In the genomic region with DNA sequence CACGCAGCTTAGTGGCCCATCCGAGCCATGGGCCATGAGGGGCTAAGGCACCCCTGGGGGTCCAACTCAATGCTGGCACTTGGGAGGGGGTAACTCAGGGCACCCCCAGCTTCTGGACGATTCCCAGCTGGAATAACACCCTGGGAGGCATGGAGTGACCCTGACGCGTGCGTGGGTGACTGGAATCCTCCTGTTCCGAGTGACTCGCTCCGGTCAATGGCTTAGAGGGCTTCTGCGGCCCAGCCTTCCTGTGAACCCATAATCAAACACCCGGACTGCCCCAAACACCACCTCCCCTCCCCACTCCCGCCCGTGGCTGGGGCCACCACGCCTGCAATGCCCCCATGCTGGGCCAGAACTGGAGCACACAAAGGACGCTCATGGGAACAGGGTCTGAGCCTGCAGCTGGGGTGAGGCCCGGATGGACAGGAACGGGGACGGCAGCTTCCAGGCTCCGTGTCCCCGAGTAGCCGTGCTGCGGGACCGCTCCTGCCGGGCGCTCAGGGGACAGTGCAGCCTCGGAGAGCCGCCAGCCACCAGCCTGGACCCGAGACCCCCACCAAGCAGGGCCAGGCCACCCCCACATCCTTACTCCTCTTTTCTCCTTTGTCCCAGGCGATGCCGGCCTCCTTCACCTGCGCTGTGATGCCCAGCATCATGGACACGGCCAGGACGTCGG, we compare ENCODE assay signal across 2 cellular contexts.
TF ChIP-seq lines count a peak whose summit lies in the region.

No MANE protein-coding gene starts in this region.

TF ChIP-seq in HEK293, 187 proteins besides CTCF, POLR2A, EP300 and RAD21:
- TF ChIP-seq GLIS2 (tag by site-specific recombination; IDR thresholded peaks at IDR 0.05): 0 out of 2 replicates have a peak, but pooled peaks have one; percentile 23
- no peak for TF ChIP-seq ZNF37A (tag by site-specific recombination; IDR thresholded peaks at IDR 0.05)

TF ChIP-seq in H1, 55 proteins besides CTCF, POLR2A, EP300 and RAD21:
- no peak for TF ChIP-seq TCF12 (IDR thresholded peaks at IDR 0.05; ENCODE audit: low read depth, low read length)
- TF ChIP-seq CREB1 (IDR thresholded peaks at IDR 0.05): no peak
